1 cellular context compared by ENCODE assay signal in the genomic region with DNA sequence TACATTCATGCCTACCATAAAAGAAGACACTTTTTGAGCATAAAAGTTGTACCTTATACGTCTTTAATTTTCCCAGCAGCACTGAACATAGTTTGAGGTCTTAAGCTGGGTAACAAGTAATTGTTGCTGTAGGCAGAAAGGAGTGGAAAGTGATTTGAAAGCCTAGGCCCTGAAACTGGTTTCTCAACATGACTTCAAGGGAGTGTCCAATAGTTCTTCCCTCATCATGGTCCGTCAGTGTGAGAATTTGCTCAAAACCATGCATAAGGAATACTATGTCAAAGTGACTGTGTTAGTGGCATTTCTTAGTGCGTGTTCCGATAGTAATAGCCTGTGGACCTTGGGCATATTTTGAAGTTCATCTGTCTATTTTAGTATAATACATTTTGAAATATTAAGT.
TF ChIP-seq lines count a peak whose summit lies in the region.

No MANE protein-coding gene starts in this region.

TF ChIP-seq in H1, 55 proteins besides CTCF, POLR2A, EP300 and RAD21:
- TF ChIP-seq PHF8 (conservative IDR thresholded peaks at IDR 0.05; ENCODE audit: low read depth, low read length) (no peak), SIRT6 (IDR thresholded peaks at IDR 0.05; ENCODE audit: low read length) (no peak), TEAD4 (IDR thresholded peaks at IDR 0.05; ENCODE audit: low read depth, low read length) (no peak), HDAC2 (IDR thresholded peaks at IDR 0.05; ENCODE audit: borderline replicate concordance in 1 of 2, low read depth in 2 of 2, low read length in 2 of 2) (no peak), NRF1 (IDR thresholded peaks at IDR 0.05; ENCODE audit: low read depth, low read length) (no peak), SAP30 (IDR thresholded peaks at IDR 0.05; ENCODE audit: insufficient read depth, insufficient replicate concordance, low read length) (no peak), EZH2 (IDR thresholded peaks at IDR 0.05; ENCODE audit: low read depth, low read length, severe bottlenecking) (no peak), SIN3A (conservative IDR thresholded peaks at IDR 0.05 in 1 of 2, IDR thresholded peaks at IDR 0.05 in 1 of 2; ENCODE audit: low read depth in 1 of 2, low read length in 2 of 2) (no peak), SP4 (IDR thresholded peaks at IDR 0.05; ENCODE audit: low read length) (no peak), TBP (IDR thresholded peaks at IDR 0.05; ENCODE audit: low read depth, low read length) (no peak), GTF2F1 (IDR thresholded peaks at IDR 0.05; ENCODE audit: borderline replicate concordance, low read depth, low read length) (no peak), CEBPB (IDR thresholded peaks at IDR 0.05; ENCODE audit: low read depth, low read length) (no peak), POLR2AphosphoS5 (IDR thresholded peaks at IDR 0.05; ENCODE audit: low read depth, low read length) (no peak), SRF (IDR thresholded peaks at IDR 0.05; ENCODE audit: low read depth, low read length) (no peak), CHD2 (IDR thresholded peaks at IDR 0.05; ENCODE audit: low read length) (no peak), CBX5 (IDR thresholded peaks at IDR 0.05; ENCODE audit: low read depth, low read length) (no peak)
- TF ChIP-seq, protein P1, sequence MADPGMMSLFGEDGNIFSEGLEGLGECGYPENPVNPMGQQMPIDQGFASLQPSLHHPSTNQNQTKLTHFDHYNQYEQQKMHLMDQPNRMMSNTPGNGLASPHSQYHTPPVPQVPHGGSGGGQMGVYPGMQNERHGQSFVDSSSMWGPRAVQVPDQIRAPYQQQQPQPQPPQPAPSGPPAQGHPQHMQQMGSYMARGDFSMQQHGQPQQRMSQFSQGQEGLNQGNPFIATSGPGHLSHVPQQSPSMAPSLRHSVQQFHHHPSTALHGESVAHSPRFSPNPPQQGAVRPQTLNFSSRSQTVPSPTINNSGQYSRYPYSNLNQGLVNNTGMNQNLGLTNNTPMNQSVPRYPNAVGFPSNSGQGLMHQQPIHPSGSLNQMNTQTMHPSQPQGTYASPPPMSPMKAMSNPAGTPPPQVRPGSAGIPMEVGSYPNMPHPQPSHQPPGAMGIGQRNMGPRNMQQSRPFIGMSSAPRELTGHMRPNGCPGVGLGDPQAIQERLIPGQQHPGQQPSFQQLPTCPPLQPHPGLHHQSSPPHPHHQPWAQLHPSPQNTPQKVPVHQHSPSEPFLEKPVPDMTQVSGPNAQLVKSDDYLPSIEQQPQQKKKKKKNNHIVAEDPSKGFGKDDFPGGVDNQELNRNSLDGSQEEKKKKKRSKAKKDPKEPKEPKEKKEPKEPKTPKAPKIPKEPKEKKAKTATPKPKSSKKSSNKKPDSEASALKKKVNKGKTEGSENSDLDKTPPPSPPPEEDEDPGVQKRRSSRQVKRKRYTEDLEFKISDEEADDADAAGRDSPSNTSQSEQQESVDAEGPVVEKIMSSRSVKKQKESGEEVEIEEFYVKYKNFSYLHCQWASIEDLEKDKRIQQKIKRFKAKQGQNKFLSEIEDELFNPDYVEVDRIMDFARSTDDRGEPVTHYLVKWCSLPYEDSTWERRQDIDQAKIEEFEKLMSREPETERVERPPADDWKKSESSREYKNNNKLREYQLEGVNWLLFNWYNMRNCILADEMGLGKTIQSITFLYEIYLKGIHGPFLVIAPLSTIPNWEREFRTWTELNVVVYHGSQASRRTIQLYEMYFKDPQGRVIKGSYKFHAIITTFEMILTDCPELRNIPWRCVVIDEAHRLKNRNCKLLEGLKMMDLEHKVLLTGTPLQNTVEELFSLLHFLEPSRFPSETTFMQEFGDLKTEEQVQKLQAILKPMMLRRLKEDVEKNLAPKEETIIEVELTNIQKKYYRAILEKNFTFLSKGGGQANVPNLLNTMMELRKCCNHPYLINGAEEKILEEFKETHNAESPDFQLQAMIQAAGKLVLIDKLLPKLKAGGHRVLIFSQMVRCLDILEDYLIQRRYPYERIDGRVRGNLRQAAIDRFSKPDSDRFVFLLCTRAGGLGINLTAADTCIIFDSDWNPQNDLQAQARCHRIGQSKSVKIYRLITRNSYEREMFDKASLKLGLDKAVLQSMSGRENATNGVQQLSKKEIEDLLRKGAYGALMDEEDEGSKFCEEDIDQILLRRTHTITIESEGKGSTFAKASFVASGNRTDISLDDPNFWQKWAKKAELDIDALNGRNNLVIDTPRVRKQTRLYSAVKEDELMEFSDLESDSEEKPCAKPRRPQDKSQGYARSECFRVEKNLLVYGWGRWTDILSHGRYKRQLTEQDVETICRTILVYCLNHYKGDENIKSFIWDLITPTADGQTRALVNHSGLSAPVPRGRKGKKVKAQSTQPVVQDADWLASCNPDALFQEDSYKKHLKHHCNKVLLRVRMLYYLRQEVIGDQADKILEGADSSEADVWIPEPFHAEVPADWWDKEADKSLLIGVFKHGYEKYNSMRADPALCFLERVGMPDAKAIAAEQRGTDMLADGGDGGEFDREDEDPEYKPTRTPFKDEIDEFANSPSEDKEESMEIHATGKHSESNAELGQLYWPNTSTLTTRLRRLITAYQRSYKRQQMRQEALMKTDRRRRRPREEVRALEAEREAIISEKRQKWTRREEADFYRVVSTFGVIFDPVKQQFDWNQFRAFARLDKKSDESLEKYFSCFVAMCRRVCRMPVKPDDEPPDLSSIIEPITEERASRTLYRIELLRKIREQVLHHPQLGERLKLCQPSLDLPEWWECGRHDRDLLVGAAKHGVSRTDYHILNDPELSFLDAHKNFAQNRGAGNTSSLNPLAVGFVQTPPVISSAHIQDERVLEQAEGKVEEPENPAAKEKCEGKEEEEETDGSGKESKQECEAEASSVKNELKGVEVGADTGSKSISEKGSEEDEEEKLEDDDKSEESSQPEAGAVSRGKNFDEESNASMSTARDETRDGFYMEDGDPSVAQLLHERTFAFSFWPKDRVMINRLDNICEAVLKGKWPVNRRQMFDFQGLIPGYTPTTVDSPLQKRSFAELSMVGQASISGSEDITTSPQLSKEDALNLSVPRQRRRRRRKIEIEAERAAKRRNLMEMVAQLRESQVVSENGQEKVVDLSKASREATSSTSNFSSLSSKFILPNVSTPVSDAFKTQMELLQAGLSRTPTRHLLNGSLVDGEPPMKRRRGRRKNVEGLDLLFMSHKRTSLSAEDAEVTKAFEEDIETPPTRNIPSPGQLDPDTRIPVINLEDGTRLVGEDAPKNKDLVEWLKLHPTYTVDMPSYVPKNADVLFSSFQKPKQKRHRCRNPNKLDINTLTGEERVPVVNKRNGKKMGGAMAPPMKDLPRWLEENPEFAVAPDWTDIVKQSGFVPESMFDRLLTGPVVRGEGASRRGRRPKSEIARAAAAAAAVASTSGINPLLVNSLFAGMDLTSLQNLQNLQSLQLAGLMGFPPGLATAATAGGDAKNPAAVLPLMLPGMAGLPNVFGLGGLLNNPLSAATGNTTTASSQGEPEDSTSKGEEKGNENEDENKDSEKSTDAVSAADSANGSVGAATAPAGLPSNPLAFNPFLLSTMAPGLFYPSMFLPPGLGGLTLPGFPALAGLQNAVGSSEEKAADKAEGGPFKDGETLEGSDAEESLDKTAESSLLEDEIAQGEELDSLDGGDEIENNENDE (IDR thresholded peaks at IDR 0.05; ENCODE audit: insufficient replicate concordance, low read length), result no peak
